ENCODE assay signal across 23 cellular contexts in genomic region chr12:87678453-87678852, GRCh38.
DNase-seq lines count a peak whose midpoint lies in the region; ATAC-seq and TF ChIP-seq lines count a peak whose summit lies in the region.
"Had no signal": no experiment of that assay in that cellular context is flagged by ENCODE, and none has a peak within 500 bp of the region (broad histone marks: within the 10 kb centered on the region; RNA-seq: fewer than 3 reads in every experiment).

No MANE protein-coding gene starts in this region.

- no peak overlapping the region for H4K8ac ChIP-seq in mesenchymal stem cell (ENCODE audit: low read length)

- no peak overlapping the region for H3K27ac ChIP-seq in mesenchymal stem cell (ENCODE audit: low read length, poor library complexity, severe bottlenecking)
- no peak overlapping the region for H3K27ac ChIP-seq in vagina
- H3K27ac ChIP-seq: 22Rv1, adrenal gland, hepatocyte, transverse colon had no signal

- intact Hi-C loops in vagina (cut with DNase I) (no loop called here), sciatic nerve (cut with DNase I) (no loop called here)

- no peak overlapping the region for H2BK120ac ChIP-seq in mesenchymal stem cell (ENCODE audit: low read depth, low read length)

- no peak overlapping the region for H3K14ac ChIP-seq in mesenchymal stem cell (ENCODE audit: low read length in 2 of 2)

- no peak overlapping the region for H3K23ac ChIP-seq in mesenchymal stem cell (ENCODE audit: low read length in 2 of 2)

- H2AFZ ChIP-seq in mesenchymal stem cell (ENCODE audit: low read depth, low read length), result no peak overlapping the region
- H2AFZ ChIP-seq: hepatocyte had no signal

- H3K18ac ChIP-seq in mesenchymal stem cell (ENCODE audit: low read depth in 1 of 2, low read length in 2 of 2), result no peak overlapping the region

- H3K9me3 ChIP-seq in mesenchymal stem cell (ENCODE audit: control insufficient read depth, low read length), result no peaks in the 10 kb centered on the region
- no peaks in the 10 kb centered on the region for H3K9me3 ChIP-seq in vagina
- H3K9me3 ChIP-seq: adrenal gland, HAP-1, transverse colon had no signal

- H3K27me3 ChIP-seq in mesenchymal stem cell (ENCODE audit: control insufficient read depth in 1 of 2, insufficient read depth in 1 of 2, low read length in 2 of 2) (no peaks in the 10 kb centered on the region), vagina (no peaks in the 10 kb centered on the region)
- H3K27me3 ChIP-seq: adrenal gland, hepatocyte, transverse colon had no signal

- H3K4me2 ChIP-seq in mesenchymal stem cell (ENCODE audit: low read length, poor library complexity, severe bottlenecking), result no peak overlapping the region
- H3K4me2 ChIP-seq: hepatocyte had no signal

- TF ChIP-seq POLR2A in vagina (IDR thresholded peaks at IDR 0.05), result no peak

- no peak overlapping the region for H4K91ac ChIP-seq in mesenchymal stem cell (ENCODE audit: low read length)

- no peak overlapping the region for H2BK5ac ChIP-seq in mesenchymal stem cell (ENCODE audit: low read depth, low read length, poor library complexity, severe bottlenecking)

- H3K4ac ChIP-seq in mesenchymal stem cell (ENCODE audit: low read depth in 1 of 2, low read length in 2 of 2), result no peak overlapping the region

- no peak overlapping the region for H2AK5ac ChIP-seq in mesenchymal stem cell (ENCODE audit: low read length, severe bottlenecking)

- no peak overlapping the region for H3K4me3 ChIP-seq in epithelial cell of esophagus (ENCODE audit: low read length)
- H3K4me3 ChIP-seq in mesenchymal stem cell (ENCODE audit: insufficient read depth in 1 of 2, low read depth in 1 of 2, low read length in 2 of 2), result no peak overlapping the region
- no peak overlapping the region for H3K4me3 ChIP-seq in vagina
- H3K4me3 ChIP-seq: adrenal gland, HAP-1, hepatocyte, transverse colon had no signal

- H3K4me1 ChIP-seq in mesenchymal stem cell (ENCODE audit: control insufficient read depth, insufficient read depth, low read depth, low read length) (no peaks in the 10 kb centered on the region), vagina (peaks cover 8% of the 10 kb centered on the region)
- H3K4me1 ChIP-seq: adrenal gland, HAP-1, transverse colon had no signal

- peak overlapping the region; percentile 14 for H3K9ac ChIP-seq in mesenchymal stem cell (ENCODE audit: low read length)

- TF ChIP-seq CTCF in epithelial cell of esophagus (IDR thresholded peaks at IDR 0.05; ENCODE audit: insufficient read depth, low read depth, low read length, missing control alignments) (peak; percentile 10), vagina (IDR thresholded peaks at IDR 0.05) (no peak)

- no peak for ATAC-seq in sciatic nerve
- ATAC-seq: right cardiac atrium; stimulated activated naive CD8-positive, alpha-beta T cell treated with anti-CD3 and anti-CD28 coated beads, Interleukin-15, Interleukin-2, amounts not matched to agents 100 U/mL and 50 U/mL, for 24 hours; T-cell had no signal

- DNase-seq in DMS53 (lab: John Stamatoyannopoulos, UW), result peak; percentile 26
- DNase-seq in DMS53 treated with DMSO at 0.1 percent for 48 hours (lab: John Stamatoyannopoulos, UW; ENCODE audit: unreplicated experiment), result no peak
- DNase-seq in NCI-H460 (ENCODE audit: extremely low read depth, low read depth), result peak; percentile 52
- peak; percentile 84 for DNase-seq in epithelial cell of esophagus (ENCODE audit: low read depth)
- peak; percentile 56 for DNase-seq in mesenchymal stem cell
- no peak for DNase-seq in DMS79 (lab: John Stamatoyannopoulos, UW)
- no peak for DNase-seq in vagina (ENCODE audit: extremely low spot score in 2 of 2)
- DNase-seq in sciatic nerve (ENCODE audit: low spot score), result no peak
- DNase-seq: activated CD4-positive, alpha-beta T cell treated with anti-CD3 and anti-CD28 coated beads, Interleukin-2, amount 10 ng/mL, durations not matched to agents 7 days and 5 days; activated CD8-positive, alpha-beta memory T cell treated with anti-CD3 and anti-CD28 coated beads, Interleukin-2, amount 50 U/mL, for 4 hours; activated effector memory CD4-positive, alpha-beta T cell treated with Interleukin-2 at 50 U/mL for 16 hours; adrenal gland; NCI-H1694 treated with DMSO at 0.1 percent for 48 hours; NCI-H524 treated with DMSO at 0.1 percent for 48 hours; occipital lobe; right cardiac atrium; SHP77 treated with DMSO at 0.1 percent for 48 hours; stimulated activated naive CD8-positive, alpha-beta T cell treated with anti-CD3 and anti-CD28 coated beads, Interleukin-15, Interleukin-2, amounts not matched to agents 100 U/mL and 50 U/mL, for 24 hours; T-cell; transverse colon had no signal

- no peaks in the 10 kb centered on the region for H3K79me1 ChIP-seq in mesenchymal stem cell (replicated peaks; ENCODE audit: low read length, poor library complexity, severe bottlenecking)

- no peak overlapping the region for H2BK12ac ChIP-seq in mesenchymal stem cell (ENCODE audit: low read length in 2 of 2)

- H2BK15ac ChIP-seq in mesenchymal stem cell (ENCODE audit: low read depth, poor library complexity, severe bottlenecking), result no peak overlapping the region

- H3K36me3 ChIP-seq in mesenchymal stem cell (ENCODE audit: control insufficient read depth in 1 of 2, insufficient read depth in 2 of 2, low read depth in 1 of 2, low read length in 2 of 2), result no peaks in the 10 kb centered on the region
- no peaks in the 10 kb centered on the region for H3K36me3 ChIP-seq in vagina
- H3K36me3 ChIP-seq: adrenal gland, HAP-1, transverse colon had no signal

Comparison
In these comparisons a context has a peak if more than half of its experiments do, and no peak if none do; other contexts are left out.
1. DNase-seq: peak in DMS53 (single experiment), NCI-H460 (single experiment), epithelial cell of esophagus (single experiment) and mesenchymal stem cell (single experiment); none in DMS53 treated with DMSO at 0.1 percent for 48 hours (single experiment), DMS79 (single experiment), vagina (0 of 2) and sciatic nerve (single experiment).